In genomic region chr3:148585671-148586379, GRCh38 we compare ENCODE assay signal across 33 cellular contexts.
"Had no signal": no experiment of that assay in that cellular context is flagged by ENCODE, and none has a peak within 500 bp of the region (broad histone marks: within the 10 kb centered on the region; RNA-seq: fewer than 3 reads in every experiment).

No MANE protein-coding gene starts in this region.

- H3K4me3 ChIP-seq: ascending aorta, cardiac muscle cell had no signal

- H3K27ac ChIP-seq: ascending aorta, cardiac muscle cell, VCaP had no signal

- ATAC-seq: activated CD8-positive, alpha-beta T cell treated with anti-CD3 and anti-CD28 coated beads for 36 hours; activated naive CD4-positive, alpha-beta T cell treated with anti-CD3 and anti-CD28 coated beads, Interleukin-2, amount 50 U/mL, for 72 hours; activated naive CD8-positive, alpha-beta T cell treated with anti-CD3 and anti-CD28 coated beads, Interleukin-2, amount 50 U/mL, for 24 hours; activated T-cell treated with anti-CD3 and anti-CD28 coated beads, Interleukin-2, amount 50 U/mL, for 4 hours; activated T-cell treated with anti-CD3 and anti-CD28 coated beads, Interleukin-2, amount 50 U/mL, for 72 hours; activated T-helper 17 cell treated with anti-CD3 and anti-CD28 coated beads, Interleukin-2, amount 50 U/mL, for 72 hours had no signal

- DNase-seq: activated B cell treated with CpG ODN at 0.5 μM for 24 hours; activated CD4-positive, alpha-beta memory T cell treated with anti-CD3 and anti-CD28 coated beads for 36 hours; activated CD4-positive, alpha-beta T cell treated with anti-CD3 and anti-CD28 coated beads for 4 hours; activated CD4-positive, alpha-beta T cell treated with anti-CD3 and anti-CD28 coated beads, Interleukin-2, amount 10 ng/mL, durations not matched to agents 24 days and 14 days; activated CD4-positive, alpha-beta T cell treated with anti-CD3 and anti-CD28 coated beads, Interleukin-2, amount 50 U/mL, for 1 hour; activated CD4-positive, alpha-beta T cell treated with anti-CD3 and anti-CD28 coated beads, Interleukin-2, amount 50 U/mL, for 4 hours; activated CD4-positive, CD25-positive, alpha-beta regulatory T cell treated with anti-CD3 and anti-CD28 coated beads, Interleukin-2, amount 50 U/mL, for 72 hours; activated CD8-positive, alpha-beta memory T cell treated with anti-CD3 and anti-CD28 coated beads, Interleukin-2, amount 50 U/mL, for 4 hours; activated CD8-positive, alpha-beta T cell treated with anti-CD3 and anti-CD28 coated beads for 36 hours; activated effector memory CD4-positive, alpha-beta T cell treated with anti-CD3 and anti-CD28 coated beads, Interleukin-2, amount 50 U/mL, for 16 hours; activated gamma-delta T cell treated with Interleukin-2 at 50 U/mL for 16 hours; activated naive CD4-positive, alpha-beta T cell; activated naive CD4-positive, alpha-beta T cell treated with anti-CD3 and anti-CD28 coated beads for 36 hours; activated naive CD4-positive, alpha-beta T cell treated with anti-CD3 and anti-CD28 coated beads, Interleukin-2, amount 50 U/mL, for 16 hours; activated naive CD8-positive, alpha-beta T cell treated with anti-CD3 and anti-CD28 coated beads, Interleukin-2, amount 10 ng/mL, durations not matched to agents 7 days and 5 days; activated naive CD8-positive, alpha-beta T cell treated with anti-CD3 and anti-CD28 coated beads, Interleukin-2, amount 50 U/mL, for 24 hours; activated T-cell treated with anti-CD3 and anti-CD28 coated beads for 4 hours; activated T-cell treated with anti-CD3 and anti-CD28 coated beads, Interleukin-2, amount 50 U/mL, for 1 hour; activated T-cell treated with anti-CD3 and anti-CD28 coated beads, Interleukin-2, amount 50 U/mL, for 4 hours; activated T-cell treated with anti-CD3 and anti-CD28 coated beads, Interleukin-2, amount 50 U/mL, for 72 hours; amygdala; anterior cingulate cortex; caudate nucleus; cerebellar nuclear complex; T-helper 2 cell; T-helper 9 cell had no signal

- H3K9me3 ChIP-seq: ascending aorta had no signal

- H3K27me3 ChIP-seq: ascending aorta, cardiac muscle cell had no signal

- FAIRE-seq: bronchial epithelial cell, TTC549 had no signal

- H3K36me3 ChIP-seq: ascending aorta, cardiac muscle cell had no signal
